1 cellular context compared by ENCODE assay signal in the genomic region with DNA sequence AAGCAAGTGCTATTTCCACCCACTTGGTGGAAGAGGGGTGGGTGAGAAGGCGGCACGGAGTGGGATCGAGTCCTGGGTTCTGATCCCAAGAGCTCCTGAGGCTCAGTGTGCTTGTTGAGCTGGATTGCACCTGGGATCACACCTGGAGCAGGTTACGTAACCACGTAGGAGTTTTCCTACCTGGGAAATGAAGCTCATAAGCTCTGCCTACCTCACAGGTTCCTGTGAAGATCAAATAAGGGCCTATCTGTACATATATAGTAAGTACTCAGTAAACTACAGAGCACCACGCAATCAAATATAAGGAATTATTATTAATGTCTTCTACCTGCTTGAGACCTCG.
TF ChIP-seq lines count a peak whose summit lies in the region.

No MANE protein-coding gene starts in this region.

TF ChIP-seq in GM23338, 12 proteins besides CTCF, POLR2A, EP300 and RAD21 (continued from another document):
- TF ChIP-seq, protein P1, sequence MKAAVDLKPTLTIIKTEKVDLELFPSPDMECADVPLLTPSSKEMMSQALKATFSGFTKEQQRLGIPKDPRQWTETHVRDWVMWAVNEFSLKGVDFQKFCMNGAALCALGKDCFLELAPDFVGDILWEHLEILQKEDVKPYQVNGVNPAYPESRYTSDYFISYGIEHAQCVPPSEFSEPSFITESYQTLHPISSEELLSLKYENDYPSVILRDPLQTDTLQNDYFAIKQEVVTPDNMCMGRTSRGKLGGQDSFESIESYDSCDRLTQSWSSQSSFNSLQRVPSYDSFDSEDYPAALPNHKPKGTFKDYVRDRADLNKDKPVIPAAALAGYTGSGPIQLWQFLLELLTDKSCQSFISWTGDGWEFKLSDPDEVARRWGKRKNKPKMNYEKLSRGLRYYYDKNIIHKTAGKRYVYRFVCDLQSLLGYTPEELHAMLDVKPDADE (IDR thresholded peaks at IDR 0.05) = no peak
- TF ChIP-seq CREB1 (CRISPR knock-in tag; IDR thresholded peaks at IDR 0.05; ENCODE audit: low read depth) (no peak), STAT1 (IDR thresholded peaks at IDR 0.05; ENCODE audit: unreplicated experiment) (no peak), EZH2phosphoT487 (IDR thresholded peaks at IDR 0.05; ENCODE audit: unreplicated experiment) (no peak), EZH2 (IDR thresholded peaks at IDR 0.05; ENCODE audit: low read depth, unreplicated experiment) (no peak), POLR2AphosphoS5 (IDR thresholded peaks at IDR 0.05; ENCODE audit: low read depth) (no peak), JUNB (IDR thresholded peaks at IDR 0.05; ENCODE audit: unreplicated experiment) (no peak), ZNF114 (CRISPR knock-in tag; IDR thresholded peaks at IDR 0.05) (no peak), NANOG (IDR thresholded peaks at IDR 0.05; ENCODE audit: borderline replicate concordance) (no peak)
- TF ChIP-seq, protein P2, sequence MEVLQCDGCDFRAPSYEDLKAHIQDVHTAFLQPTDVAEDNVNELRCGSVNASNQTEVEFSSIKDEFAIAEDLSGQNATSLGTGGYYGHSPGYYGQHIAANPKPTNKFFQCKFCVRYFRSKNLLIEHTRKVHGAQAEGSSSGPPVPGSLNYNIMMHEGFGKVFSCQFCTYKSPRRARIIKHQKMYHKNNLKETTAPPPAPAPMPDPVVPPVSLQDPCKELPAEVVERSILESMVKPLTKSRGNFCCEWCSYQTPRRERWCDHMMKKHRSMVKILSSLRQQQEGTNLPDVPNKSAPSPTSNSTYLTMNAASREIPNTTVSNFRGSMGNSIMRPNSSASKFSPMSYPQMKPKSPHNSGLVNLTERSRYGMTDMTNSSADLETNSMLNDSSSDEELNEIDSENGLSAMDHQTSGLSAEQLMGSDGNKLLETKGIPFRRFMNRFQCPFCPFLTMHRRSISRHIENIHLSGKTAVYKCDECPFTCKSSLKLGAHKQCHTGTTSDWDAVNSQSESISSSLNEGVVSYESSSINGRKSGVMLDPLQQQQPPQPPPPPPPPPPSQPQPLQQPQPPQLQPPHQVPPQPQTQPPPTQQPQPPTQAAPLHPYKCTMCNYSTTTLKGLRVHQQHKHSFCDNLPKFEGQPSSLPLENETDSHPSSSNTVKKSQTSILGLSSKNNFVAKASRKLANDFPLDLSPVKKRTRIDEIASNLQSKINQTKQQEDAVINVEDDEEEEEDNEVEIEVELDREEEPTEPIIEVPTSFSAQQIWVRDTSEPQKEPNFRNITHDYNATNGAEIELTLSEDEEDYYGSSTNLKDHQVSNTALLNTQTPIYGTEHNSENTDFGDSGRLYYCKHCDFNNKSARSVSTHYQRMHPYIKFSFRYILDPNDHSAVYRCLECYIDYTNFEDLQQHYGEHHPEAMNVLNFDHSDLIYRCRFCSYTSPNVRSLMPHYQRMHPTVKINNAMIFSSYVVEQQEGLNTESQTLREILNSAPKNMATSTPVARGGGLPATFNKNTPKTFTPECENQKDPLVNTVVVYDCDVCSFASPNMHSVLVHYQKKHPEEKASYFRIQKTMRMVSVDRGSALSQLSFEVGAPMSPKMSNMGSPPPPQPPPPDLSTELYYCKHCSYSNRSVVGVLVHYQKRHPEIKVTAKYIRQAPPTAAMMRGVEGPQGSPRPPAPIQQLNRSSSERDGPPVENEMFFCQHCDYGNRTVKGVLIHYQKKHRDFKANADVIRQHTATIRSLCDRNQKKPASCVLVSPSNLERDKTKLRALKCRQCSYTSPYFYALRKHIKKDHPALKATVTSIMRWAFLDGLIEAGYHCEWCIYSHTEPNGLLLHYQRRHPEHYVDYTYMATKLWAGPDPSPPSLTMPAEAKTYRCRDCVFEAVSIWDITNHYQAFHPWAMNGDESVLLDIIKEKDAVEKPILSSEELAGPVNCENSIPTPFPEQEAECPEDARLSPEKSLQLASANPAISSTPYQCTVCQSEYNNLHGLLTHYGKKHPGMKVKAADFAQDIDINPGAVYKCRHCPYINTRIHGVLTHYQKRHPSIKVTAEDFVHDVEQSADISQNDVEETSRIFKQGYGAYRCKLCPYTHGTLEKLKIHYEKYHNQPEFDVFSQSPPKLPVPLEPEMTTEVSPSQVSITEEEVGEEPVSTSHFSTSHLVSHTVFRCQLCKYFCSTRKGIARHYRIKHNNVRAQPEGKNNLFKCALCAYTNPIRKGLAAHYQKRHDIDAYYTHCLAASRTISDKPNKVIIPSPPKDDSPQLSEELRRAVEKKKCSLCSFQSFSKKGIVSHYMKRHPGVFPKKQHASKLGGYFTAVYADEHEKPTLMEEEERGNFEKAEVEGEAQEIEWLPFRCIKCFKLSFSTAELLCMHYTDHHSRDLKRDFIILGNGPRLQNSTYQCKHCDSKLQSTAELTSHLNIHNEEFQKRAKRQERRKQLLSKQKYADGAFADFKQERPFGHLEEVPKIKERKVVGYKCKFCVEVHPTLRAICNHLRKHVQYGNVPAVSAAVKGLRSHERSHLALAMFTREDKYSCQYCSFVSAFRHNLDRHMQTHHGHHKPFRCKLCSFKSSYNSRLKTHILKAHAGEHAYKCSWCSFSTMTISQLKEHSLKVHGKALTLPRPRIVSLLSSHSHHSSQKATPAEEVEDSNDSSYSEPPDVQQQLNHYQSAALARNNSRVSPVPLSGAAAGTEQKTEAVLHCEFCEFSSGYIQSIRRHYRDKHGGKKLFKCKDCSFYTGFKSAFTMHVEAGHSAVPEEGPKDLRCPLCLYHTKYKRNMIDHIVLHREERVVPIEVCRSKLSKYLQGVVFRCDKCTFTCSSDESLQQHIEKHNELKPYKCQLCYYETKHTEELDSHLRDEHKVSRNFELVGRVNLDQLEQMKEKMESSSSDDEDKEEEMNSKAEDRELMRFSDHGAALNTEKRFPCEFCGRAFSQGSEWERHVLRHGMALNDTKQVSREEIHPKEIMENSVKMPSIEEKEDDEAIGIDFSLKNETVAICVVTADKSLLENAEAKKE (CRISPR knock-in tag; IDR thresholded peaks at IDR 0.05) = no peak
- TF ChIP-seq, protein P3, sequence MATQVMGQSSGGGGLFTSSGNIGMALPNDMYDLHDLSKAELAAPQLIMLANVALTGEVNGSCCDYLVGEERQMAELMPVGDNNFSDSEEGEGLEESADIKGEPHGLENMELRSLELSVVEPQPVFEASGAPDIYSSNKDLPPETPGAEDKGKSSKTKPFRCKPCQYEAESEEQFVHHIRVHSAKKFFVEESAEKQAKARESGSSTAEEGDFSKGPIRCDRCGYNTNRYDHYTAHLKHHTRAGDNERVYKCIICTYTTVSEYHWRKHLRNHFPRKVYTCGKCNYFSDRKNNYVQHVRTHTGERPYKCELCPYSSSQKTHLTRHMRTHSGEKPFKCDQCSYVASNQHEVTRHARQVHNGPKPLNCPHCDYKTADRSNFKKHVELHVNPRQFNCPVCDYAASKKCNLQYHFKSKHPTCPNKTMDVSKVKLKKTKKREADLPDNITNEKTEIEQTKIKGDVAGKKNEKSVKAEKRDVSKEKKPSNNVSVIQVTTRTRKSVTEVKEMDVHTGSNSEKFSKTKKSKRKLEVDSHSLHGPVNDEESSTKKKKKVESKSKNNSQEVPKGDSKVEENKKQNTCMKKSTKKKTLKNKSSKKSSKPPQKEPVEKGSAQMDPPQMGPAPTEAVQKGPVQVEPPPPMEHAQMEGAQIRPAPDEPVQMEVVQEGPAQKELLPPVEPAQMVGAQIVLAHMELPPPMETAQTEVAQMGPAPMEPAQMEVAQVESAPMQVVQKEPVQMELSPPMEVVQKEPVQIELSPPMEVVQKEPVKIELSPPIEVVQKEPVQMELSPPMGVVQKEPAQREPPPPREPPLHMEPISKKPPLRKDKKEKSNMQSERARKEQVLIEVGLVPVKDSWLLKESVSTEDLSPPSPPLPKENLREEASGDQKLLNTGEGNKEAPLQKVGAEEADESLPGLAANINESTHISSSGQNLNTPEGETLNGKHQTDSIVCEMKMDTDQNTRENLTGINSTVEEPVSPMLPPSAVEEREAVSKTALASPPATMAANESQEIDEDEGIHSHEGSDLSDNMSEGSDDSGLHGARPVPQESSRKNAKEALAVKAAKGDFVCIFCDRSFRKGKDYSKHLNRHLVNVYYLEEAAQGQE (IDR thresholded peaks at IDR 0.05; ENCODE audit: unreplicated experiment) = no peak
